ENCODE assay signal across 8 cellular contexts in genomic region chr1:16692717-16693468, GRCh38. TPM values are rescaled to one million over a fixed set of nuclear protein-coding genes. Genes with fewer than 3 reads are reported as not detected.
A peak's percentile ranks its signal among the peaks of the same experiment; 100 is the strongest.
DNase-seq lines count a peak whose midpoint lies in the region; ATAC-seq and TF ChIP-seq lines count a peak whose summit lies in the region.
"Not testable (repeated sequence)": the region's sequence is repeated elsewhere in the genome, so short reads cannot be mapped to it uniquely, and the experiment has no call there.

No MANE protein-coding gene starts in this region.

- not testable (repeated sequence) for TF ChIP-seq CTCF in GM23338 (conservative IDR thresholded peaks at IDR 0.05; ENCODE audit: low read depth in 2 of 2); glutamatergic neuron (IDR thresholded peaks at IDR 0.05; ENCODE audit: partially characterized antibody, unreplicated experiment); upper lobe of right lung (IDR thresholded peaks at IDR 0.05)

- intact Hi-C loops in posterior vena cava (cut with DNase I); upper lobe of right lung (cut with DNase I): not testable (repeated sequence)

- not testable (repeated sequence) for H4K20me1 ChIP-seq in GM23338 (replicated peaks; ENCODE audit: insufficient read depth)

- POLR2A ChIA-PET in T-cell (lab: Charles Lee): not testable (repeated sequence)

- H3K36me3 ChIP-seq in GM23338 (ENCODE audit: insufficient read depth); upper lobe of right lung: not testable (repeated sequence)

- not testable (repeated sequence) for H3K4me3 Mint-ChIP-seq in GM23338; T-cell; effector memory CD8-positive, alpha-beta T cell; glutamatergic neuron (ENCODE audit: unreplicated experiment); naive B cell

- peaks cover 40% of the 10 kb centered on the region for H3K27me3 ChIP-seq in GM23338 (ENCODE audit: insufficient read depth)
- H3K27me3 ChIP-seq in upper lobe of right lung: not testable (repeated sequence)

- H3K79me2 ChIP-seq in GM23338 (replicated peaks; ENCODE audit: insufficient read depth): not testable (repeated sequence)

- H3K9me3 ChIP-seq in upper lobe of right lung: not testable (repeated sequence)

- H3K4me1 Mint-ChIP-seq in GM23338; T-cell; effector memory CD8-positive, alpha-beta T cell (ENCODE audit: low read depth in 2 of 2); glutamatergic neuron (ENCODE audit: low read depth, unreplicated experiment); naive B cell: not testable (repeated sequence)

- not testable (repeated sequence) for H3F3A ChIP-seq in GM23338 (replicated peaks; ENCODE audit: low read depth)

- H3K9me3 Mint-ChIP-seq in GM23338; T-cell; effector memory CD8-positive, alpha-beta T cell; glutamatergic neuron (ENCODE audit: unreplicated experiment); naive B cell: not testable (repeated sequence)

- not testable (repeated sequence) for H3K4me1 ChIP-seq in GM23338 (ENCODE audit: insufficient read depth); upper lobe of right lung

- not testable (repeated sequence) for H3K27ac ChIP-seq in GM23338 (ENCODE audit: low read depth); upper lobe of right lung

- CTCF ChIA-PET in T-cell (lab: Charles Lee): not testable (repeated sequence)

- not testable (repeated sequence) for H2AFZ ChIP-seq in GM23338

- DNase-seq in GM23338 (ENCODE audit: low spot score); T-cell; effector memory CD8-positive, alpha-beta T cell; upper lobe of right lung: not testable (repeated sequence)
- peak; percentile 57 for DNase-seq in activated CD8-positive, alpha-beta memory T cell treated with anti-CD3 and anti-CD28 coated beads for 24 hours
- peak; percentile 50 for DNase-seq in glutamatergic neuron
- DNase-seq in naive B cell: peak; percentile 41
- peak; percentile 35 for DNase-seq in posterior vena cava (ENCODE audit: low spot score)

- H3K4me3 ChIP-seq in GM23338: peak overlapping the region; percentile 36; the same call in 1 of the 2 replicates
- H3K4me3 ChIP-seq in upper lobe of right lung: not testable (repeated sequence)

- not testable (repeated sequence) for H3K27ac Mint-ChIP-seq in GM23338; T-cell; effector memory CD8-positive, alpha-beta T cell; glutamatergic neuron (ENCODE audit: unreplicated experiment); naive B cell

- H3K27me3 Mint-ChIP-seq in GM23338 (ENCODE audit: insufficient read depth, low read depth, poor library complexity): peaks cover 16% of the 10 kb centered on the region
- not testable (repeated sequence) for H3K27me3 Mint-ChIP-seq in T-cell; effector memory CD8-positive, alpha-beta T cell; glutamatergic neuron (ENCODE audit: unreplicated experiment); naive B cell

- H3K4me2 ChIP-seq in GM23338: peak overlapping the region; percentile 43; the same call in 1 of the 2 replicates

- not testable (repeated sequence) for H3K36me3 Mint-ChIP-seq in GM23338 (ENCODE audit: low read depth); T-cell; effector memory CD8-positive, alpha-beta T cell (ENCODE audit: insufficient read depth); glutamatergic neuron (ENCODE audit: unreplicated experiment); naive B cell

- ATAC-seq in GM23338: peak; percentile 55
- peak in 3 of 4 experiments; percentile 33 to 59 (median 39) for ATAC-seq in T-cell (replicated peaks in 1 of 4)
- ATAC-seq in effector memory CD8-positive, alpha-beta T cell (replicated peaks): peak; percentile 69
- ATAC-seq in naive B cell (ENCODE audit: low read depth in 2 of 2): peak; percentile 79 to 81
- ATAC-seq in upper lobe of right lung: peak; percentile 31

- H3K9me2 ChIP-seq in GM23338 (ENCODE audit: insufficient read depth): not testable (repeated sequence)

RNA-seq across cellular contexts. Expression of gene RNU1-3, which starts 26.1 kb away (rescaled TPM):
- total RNA-seq in GM23338 (2014; rRNA removed; shearing (Covaris generic)): under 0.01 TPM in 1 of 2 replicates, not detected in the other
- not detected in 2 replicates for polyA plus RNA-seq in GM23338 (2016; fragmentation: Nextera tagmentation; extraction: Ambion mirVana)
- 1,000 to 10,000 TPM; 2,148 to 4,743 (median 3,650) TPM for total RNA-seq in T-cell
- 3,598 TPM for total RNA-seq in glutamatergic neuron (ENCODE audit: unreplicated experiment)
- polyA plus RNA-seq in naive B cell (ENCODE audit: low read depth in 6 of 6): 10 to 100 TPM in 4 of 6 donors, not detected in 2; 27.4 to 56.9 (median 45.9) TPM
- over 10,000 TPM; 12,584 to 18,986 TPM for total RNA-seq in posterior vena cava
- total RNA-seq in upper lobe of right lung: 6,622 TPM

RNA-seq across cellular contexts. Expression of gene RNU1-4, which starts 47.4 kb away (rescaled TPM):
- under 0.01 TPM in 1 of 2 replicates, not detected in the other for total RNA-seq in GM23338 (2014; rRNA removed; shearing (Covaris generic))
- polyA plus RNA-seq in GM23338 (2016; fragmentation: Nextera tagmentation; extraction: Ambion mirVana): not detected in 2 replicates
- 1,000 to 10,000 TPM; 2,148 to 4,743 (median 3,650) TPM for total RNA-seq in T-cell
- 3,598 TPM for total RNA-seq in glutamatergic neuron (ENCODE audit: unreplicated experiment)
- 10 to 100 TPM in 4 of 6 donors, not detected in 2; 27.4 to 56.9 (median 45.9) TPM for polyA plus RNA-seq in naive B cell (ENCODE audit: low read depth in 6 of 6)
- over 10,000 TPM; 12,584 to 18,986 TPM for total RNA-seq in posterior vena cava
- 6,622 TPM for total RNA-seq in upper lobe of right lung

Comparison
In these comparisons a context has a peak if more than half of its experiments do, and no peak if none do; other contexts are left out.
1. RNA of gene RNU1-3, which starts 26.1 kb away (total RNA-seq): 12,584 to 18,986 TPM in posterior vena cava, 6,622 TPM in upper lobe of right lung (single experiment), 2,148 to 4,743 TPM in T-cell and 3,598 TPM in glutamatergic neuron (single experiment); under 0.01 TPM in GM23338; every median in the first group is over 1,000 times any median in the second.
2. RNA of gene RNU1-4, which starts 47.4 kb away (total RNA-seq): 12,584 to 18,986 TPM in posterior vena cava, 6,622 TPM in upper lobe of right lung (single experiment), 2,148 to 4,743 TPM in T-cell and 3,598 TPM in glutamatergic neuron (single experiment); under 0.01 TPM in GM23338; every median in the first group is over 1,000 times any median in the second.
3. Peak in every context shown above with its lines, with median percentiles within 50 percentile points of each other: ATAC-seq.